Comparison of ENCODE assay signal across 17 cellular contexts in the genomic region with DNA sequence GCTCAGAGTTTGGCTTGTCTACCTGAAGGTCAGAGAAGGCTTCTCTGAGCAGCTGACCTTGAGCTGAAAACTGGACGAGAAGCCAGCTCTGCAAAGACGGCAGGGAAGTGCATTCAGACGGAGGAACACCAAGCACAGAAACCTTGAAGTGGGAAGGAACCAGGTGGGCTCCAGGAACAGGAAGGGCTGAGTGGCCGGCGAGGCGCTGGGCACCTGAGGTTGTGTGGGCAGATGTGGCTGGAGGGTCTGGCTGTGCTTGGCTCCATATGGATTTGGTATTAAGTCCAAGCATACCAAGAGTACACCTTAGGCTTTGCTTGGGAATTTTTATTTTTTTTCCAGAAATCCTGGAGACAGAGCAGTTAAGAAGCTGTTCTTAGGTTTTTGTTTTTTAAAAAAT.
DNase-seq lines count a peak whose midpoint lies in the region; ATAC-seq and TF ChIP-seq lines count a peak whose summit lies in the region.
"Had no signal": no experiment of that assay in that cellular context is flagged by ENCODE, and none has a peak within 500 bp of the region (broad histone marks: within the 10 kb centered on the region; RNA-seq: fewer than 3 reads in every experiment).

No MANE protein-coding gene starts in this region.

- peak overlapping the region; percentile 87 for H3K27ac ChIP-seq in VCaP
- peak overlapping the region; percentile 15 for H3K27ac ChIP-seq in right cardiac atrium (ENCODE audit: low read length)
- peak overlapping the region; percentile 78 to 81 for H3K27ac ChIP-seq in ovary

- H3K9me3 ChIP-seq in Caco-2 (no peaks in the 10 kb centered on the region), right cardiac atrium (ENCODE audit: control insufficient read depth, low read length) (no peaks in the 10 kb centered on the region), ovary (no peaks in the 10 kb centered on the region)
- H3K9me3 ChIP-seq: adrenal gland had no signal

- no peak for TF ChIP-seq EP300 in ovary (IDR thresholded peaks at IDR 0.05)

- BruUV-seq in Caco-2 (replicated peaks; lab: Mats Ljungman, UMichigan) = no TSS peak

- H3K9me3 Mint-ChIP-seq in Caco-2 (ENCODE audit: unreplicated experiment) = no peaks in the 10 kb centered on the region

- no peak for TF ChIP-seq POLR2A in ovary (IDR thresholded peaks at IDR 0.05)

- H3K36me3 ChIP-seq in Caco-2 (ENCODE audit: control insufficient read depth, insufficient read depth, low read length) = no peaks in the 10 kb centered on the region
- H3K36me3 ChIP-seq in ovary = no peaks in the 10 kb centered on the region
- H3K36me3 ChIP-seq: adrenal gland had no signal

- intact Hi-C loops in Caco-2 (cut with micrococcal nuclease; ENCODE audit: unreplicated experiment) (no loop called here), right cardiac atrium (cut with DNase I) (loop anchor here in 1 of 4 donors (10.0 kb wide), 1 partner anchor 158 kb away; no protein-coding TSS in a partner anchor), ovary (cut with DNase I) (loop anchor here in 1 of 4 donors (10.0 kb wide), 1 partner anchor 158 kb away; no protein-coding TSS in a partner anchor)

- POLR2A ChIA-PET in Caco-2 (lab: Charles Lee) = no interaction called here

- H3K27me3 Mint-ChIP-seq in Caco-2 (ENCODE audit: insufficient read depth, unreplicated experiment) = no peaks in the 10 kb centered on the region

- peaks cover 8% of the 10 kb centered on the region for H3K4me1 Mint-ChIP-seq in Caco-2 (ENCODE audit: low read depth, unreplicated experiment)

- no peak overlapping the region for H3K4me3 ChIP-seq in Caco-2 (ENCODE audit: low read depth, low read length)
- H3K4me3 ChIP-seq in right cardiac atrium (ENCODE audit: low read length) = no peak overlapping the region
- H3K4me3 ChIP-seq in ovary = no peak overlapping the region
- H3K4me3 ChIP-seq: adrenal gland had no signal

- ATAC-seq in right cardiac atrium = no peak
- ATAC-seq in HG03442 (IDR thresholded peaks at IDR 0.05; ENCODE audit: unreplicated experiment) = no peak
- ATAC-seq: activated CD8-positive, alpha-beta T cell treated with anti-CD3 and anti-CD28 coated beads, Interleukin-2, amount 10 ng/mL, durations not matched to agents 7 days and 5 days had no signal

- H3K36me3 Mint-ChIP-seq in Caco-2 (ENCODE audit: insufficient read depth, unreplicated experiment) = no peaks in the 10 kb centered on the region

- TF ChIP-seq CTCF in Caco-2 (IDR thresholded peaks at IDR 0.05; ENCODE audit: insufficient read depth in 1 of 2, low read depth in 1 of 2, low read length in 1 of 2, severe bottlenecking in 1 of 2, unreplicated experiment in 1 of 2) = no peak
- TF ChIP-seq CTCF in VCaP (conservative IDR thresholded peaks at IDR 0.05) = no peak
- TF ChIP-seq CTCF in ovary (IDR thresholded peaks at IDR 0.05) = no peak

- WGBS in right cardiac atrium = 68% methylated on average over 6 of the region's 6 CpGs
- WGBS in ovary, 3 donors = 38 to 51% (median 42%) methylated on average over 6 of the region's 6 CpGs

- DNase-seq in Caco-2 = no peak
- peak in 2 of 3 donors; percentile 35 to 53 for DNase-seq in right cardiac atrium
- DNase-seq in ovary = peak in 1 of 5 donors; percentile 52
- DNase-seq in T-helper 1 cell = no peak
- DNase-seq in GDM1 (lab: John Stamatoyannopoulos, UW) = no peak
- DNase-seq in T1000 (lab: John Stamatoyannopoulos, UW) = no peak
- DNase-seq: activated CD4-positive, alpha-beta T cell treated with anti-CD3 and anti-CD28 coated beads for 1 hour; activated CD8-positive, alpha-beta T cell treated with anti-CD3 and anti-CD28 coated beads, Interleukin-2, amount 10 ng/mL, durations not matched to agents 7 days and 5 days; activated gamma-delta T cell treated with Interleukin-2 at 50 U/mL for 16 hours; central memory CD4-positive, alpha-beta T cell; erythroblast; foreskin melanocyte; naive B cell; NCI-H526 had no signal

- CTCF ChIA-PET in Caco-2 (lab: Charles Lee) = interaction anchor here (0.6 kb wide), 1 partner anchor 172 kb away, joined by 3 read pairs; no protein-coding TSS in a partner anchor

- H3K4me1 ChIP-seq in Caco-2 = peaks cover 24% of the 10 kb centered on the region
- H3K4me1 ChIP-seq in right cardiac atrium (ENCODE audit: control insufficient read depth, insufficient read depth, low read length) = peaks cover 4% of the 10 kb centered on the region
- peaks cover 9% of the 10 kb centered on the region for H3K4me1 ChIP-seq in ovary (ENCODE audit: insufficient read depth)

- no peak overlapping the region for H3K4me3 Mint-ChIP-seq in Caco-2 (ENCODE audit: unreplicated experiment)
- H3K4me3 Mint-ChIP-seq: activated CD8-positive, alpha-beta T cell treated with anti-CD3 and anti-CD28 coated beads, Interleukin-2, amount 10 ng/mL, durations not matched to agents 7 days and 5 days; naive B cell had no signal

- H3K27ac Mint-ChIP-seq in Caco-2 (ENCODE audit: unreplicated experiment) = peak overlapping the region; percentile 70
- H3K27ac Mint-ChIP-seq: activated CD8-positive, alpha-beta T cell treated with anti-CD3 and anti-CD28 coated beads, Interleukin-2, amount 10 ng/mL, durations not matched to agents 7 days and 5 days; naive B cell had no signal

- no peaks in the 10 kb centered on the region for H3K27me3 ChIP-seq in Caco-2 (replicated peaks; ENCODE audit: control insufficient read depth, insufficient read depth, low read length)
- H3K27me3 ChIP-seq in right cardiac atrium (ENCODE audit: control insufficient read depth, insufficient read depth) = no peaks in the 10 kb centered on the region
- H3K27me3 ChIP-seq in ovary = no peaks in the 10 kb centered on the region
- H3K27me3 ChIP-seq: adrenal gland had no signal

Comparison
In these comparisons a context has a peak if more than half of its experiments do, and no peak if none do; other contexts are left out.
1. DNase-seq: peak in right cardiac atrium (2 of 3); none in Caco-2 (0 of 2), T-helper 1 cell (0 of 5), GDM1 (single experiment) and T1000 (single experiment).
2. H3K27ac ChIP-seq: peak in every context shown above with its lines; median percentile 87 in VCaP; 80 in ovary; 15 in right cardiac atrium.